In the genomic region with DNA sequence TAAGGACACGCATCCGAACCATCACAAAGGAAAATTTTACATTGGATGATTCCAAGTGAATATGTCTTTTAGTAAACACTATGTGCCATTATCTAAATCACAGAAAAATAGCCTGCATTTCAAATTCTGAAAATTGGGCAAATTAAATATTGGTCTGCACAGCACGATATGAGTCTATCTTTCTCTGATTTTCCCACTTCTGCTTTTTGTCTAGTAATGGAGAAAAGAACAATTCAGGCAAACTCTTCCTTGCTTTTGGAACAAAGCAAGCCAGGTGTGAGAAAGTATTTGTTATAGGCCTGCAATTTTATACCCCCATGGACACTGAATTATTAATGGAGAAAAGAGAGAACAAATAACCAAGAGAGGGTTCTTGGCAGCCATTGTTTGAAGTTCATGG, we compare ENCODE assay signal across 1 cellular context.
TF ChIP-seq lines count a peak whose summit lies in the region.

No MANE protein-coding gene starts in this region.

TF ChIP-seq in H1, 55 proteins besides CTCF, POLR2A, EP300 and RAD21 (continued from another document):
- no peak for TF ChIP-seq SP1 (IDR thresholded peaks at IDR 0.05; ENCODE audit: low read depth, low read length)
